ENCODE assay signal across 8 cellular contexts in genomic region chr2:234496442-234496834, GRCh38. TPM values are rescaled to one million over a fixed set of nuclear protein-coding genes. Genes with fewer than 3 reads are reported as not detected.
A peak's percentile ranks its signal among the peaks of the same experiment; 100 is the strongest.
DNase-seq lines count a peak whose midpoint lies in the region; ATAC-seq and TF ChIP-seq lines count a peak whose summit lies in the region.

No MANE protein-coding gene starts in this region.

- 0 out of 2 replicates have a peak, but pooled peaks cover 3% of the 10 kb centered on the region for H3K9me1 ChIP-seq in IMR-90 (ENCODE audit: insufficient read depth, low read length)

- H3K9me3 ChIP-seq in IMR-90 (ENCODE audit: control insufficient read depth, insufficient read depth, low read length) (no peaks in the 10 kb centered on the region), endodermal cell (ENCODE audit: control insufficient read depth, low read length) (no peaks in the 10 kb centered on the region), muscle layer of duodenum (ENCODE audit: control insufficient read depth in 1 of 2, low read length in 2 of 2) (no peaks in the 10 kb centered on the region)

- peaks cover 5% of the 10 kb centered on the region for H3K4me1 ChIP-seq in IMR-90 (ENCODE audit: control insufficient read depth, insufficient read depth, low read length)
- no peaks in the 10 kb centered on the region for H3K4me1 ChIP-seq in endodermal cell (ENCODE audit: control insufficient read depth, insufficient read depth, low read length)
- H3K4me1 ChIP-seq in muscle layer of duodenum (ENCODE audit: control insufficient read depth in 1 of 2, insufficient read depth in 2 of 2, low read length in 2 of 2): peaks cover 0 to 13% of the 10 kb centered on the region in 2 donors

- peak overlapping the region; percentile 78 for H3K4ac ChIP-seq in IMR-90 (ENCODE audit: low read depth, low read length)

- H3K4me3 Mint-ChIP-seq in activated CD4-positive, alpha-beta T cell treated with anti-CD3 and anti-CD28 coated beads for 36 hours: peak overlapping the region; percentile 96
- H3K4me3 Mint-ChIP-seq in endodermal cell: peak overlapping the region; percentile 69

- peak overlapping the region; percentile 66; the same call in 1 of the 2 replicates for H2AK5ac ChIP-seq in IMR-90 (ENCODE audit: low read depth, low read length)

- POLR2A ChIA-PET in IMR-90 (lab: Charles Lee; ENCODE audit: unreplicated experiment): interaction anchor here (0.8 kb wide), 1 partner anchor 207 kb away, joined by 3 read pairs; no protein-coding TSS in a partner anchor
- POLR2A ChIA-PET in activated CD4-positive, alpha-beta T cell treated with anti-CD3 and anti-CD28 coated beads for 36 hours (lab: Charles Lee): interaction anchor here (0.9 to 2.5 kb wide), 5 partner anchors 32 to 187 kb away, joined by 3 to 12 read pairs (median 3); no protein-coding TSS in a partner anchor

- no peak overlapping the region; the same call in 1 of the 2 replicates for H3K56ac ChIP-seq in IMR-90 (ENCODE audit: extremely low read depth, insufficient read depth, low read length)

- H3K4me3 ChIP-seq in IMR-90 (ENCODE audit: insufficient read depth, low read depth, low read length) (peak overlapping the region; percentile 84), endodermal cell (ENCODE audit: low read length) (peak overlapping the region; percentile 90), muscle layer of duodenum (ENCODE audit: low read depth in 1 of 2, low read length in 2 of 2) (peak overlapping the region; percentile 67 to 75)

- peak; percentile 14; the same call in 1 of the 2 replicates for TF ChIP-seq RAD21 in IMR-90 (IDR thresholded peaks at IDR 0.05; ENCODE audit: low read length)

- H4K8ac ChIP-seq in IMR-90 (ENCODE audit: low read depth in 2 of 2, low read length in 2 of 2): peak overlapping the region in 1 of 2 experiments; percentile 75; a peak in 2 of 4 replicates

- ATAC-seq in GM21529 (IDR thresholded peaks at IDR 0.05; ENCODE audit: unreplicated experiment) (peak; percentile 53), IMR-90 (ENCODE audit: low read depth) (peak; percentile 40)
- peak; percentile 34 for ATAC-seq in activated CD4-positive, alpha-beta T cell treated with anti-CD3 and anti-CD28 coated beads for 36 hours

- H3K9ac ChIP-seq in IMR-90 (ENCODE audit: low read depth, low read length) (peak overlapping the region; percentile 77), endodermal cell (ENCODE audit: extremely low read depth, low read length, poor library complexity, severe bottlenecking) (peak overlapping the region; percentile 47)

- TF ChIP-seq POLR2A in IMR-90 (IDR thresholded peaks at IDR 0.05; ENCODE audit: low read depth, low read length): no peak; the same call in 1 of the 2 replicates

- dilution Hi-C loops in IMR-90 (cut with HindIII; ENCODE audit: low sequenced_read_pairs, unreplicated experiment): no loop called here

- no peaks in the 10 kb centered on the region for H3K27me3 ChIP-seq in IMR-90 (ENCODE audit: control insufficient read depth, insufficient read depth, low read length)
- peaks cover 8% of the 10 kb centered on the region for H3K27me3 ChIP-seq in endodermal cell (ENCODE audit: control insufficient read depth, insufficient read depth, low read length, poor library complexity, severe bottlenecking)
- H3K27me3 ChIP-seq in muscle layer of duodenum (ENCODE audit: low read depth, low read length): peaks cover 4% of the 10 kb centered on the region

- BruUV-seq in IMR-90 (replicated peaks; lab: Mats Ljungman, UMichigan): no TSS peak

- H2BK15ac ChIP-seq in IMR-90 (ENCODE audit: low read depth, low read length): peak overlapping the region; percentile 72; the same call in 1 of the 3 replicates

- peak overlapping the region; percentile 98 for H3K27ac Mint-ChIP-seq in activated CD4-positive, alpha-beta T cell treated with anti-CD3 and anti-CD28 coated beads for 36 hours
- H3K27ac Mint-ChIP-seq in endodermal cell: peak overlapping the region; percentile 23

- CTCF ChIA-PET in IMR-90 (lab: Yijun Ruan, JAX): interaction anchor here (0.6 to 2.1 kb wide), 2 partner anchors 361 to 586 kb away, joined by 3 to 5 read pairs; no protein-coding TSS in a partner anchor
- CTCF ChIA-PET in activated CD4-positive, alpha-beta T cell treated with anti-CD3 and anti-CD28 coated beads for 36 hours (lab: Charles Lee): interaction anchor here (0.6 to 1.8 kb wide), 6 partner anchors 13 to 211 kb away, joined by 3 to 13 read pairs (median 4); no protein-coding TSS in a partner anchor

- H3K27me3 Mint-ChIP-seq in activated CD4-positive, alpha-beta T cell treated with anti-CD3 and anti-CD28 coated beads for 36 hours: no peaks in the 10 kb centered on the region
- peaks cover 29% of the 10 kb centered on the region for H3K27me3 Mint-ChIP-seq in endodermal cell (ENCODE audit: insufficient read depth)

- peaks cover 41% of the 10 kb centered on the region for H3K4me1 Mint-ChIP-seq in activated CD4-positive, alpha-beta T cell treated with anti-CD3 and anti-CD28 coated beads for 36 hours
- peaks cover 20% of the 10 kb centered on the region for H3K4me1 Mint-ChIP-seq in endodermal cell

- H2BK5ac ChIP-seq in IMR-90 (ENCODE audit: low read depth, low read length, poor library complexity, severe bottlenecking): peak overlapping the region; percentile 40

- H3K36me3 Mint-ChIP-seq in activated CD4-positive, alpha-beta T cell treated with anti-CD3 and anti-CD28 coated beads for 36 hours (ENCODE audit: low read depth): peaks cover 28% of the 10 kb centered on the region
- no peaks in the 10 kb centered on the region for H3K36me3 Mint-ChIP-seq in endodermal cell (ENCODE audit: low read depth)

- TF ChIP-seq CTCF in IMR-90 (conservative IDR thresholded peaks at IDR 0.05; ENCODE audit: low read depth, low read length) (no peak), endodermal cell (conservative IDR thresholded peaks at IDR 0.05) (no peak)

- intact Hi-C loops in IMR-90 (cut with micrococcal nuclease): loop anchor here (1.0 to 10.0 kb wide), 3 partner anchors 132 to 361 kb away; no protein-coding TSS in a partner anchor
- intact Hi-C loops in activated CD4-positive, alpha-beta T cell treated with anti-CD3 and anti-CD28 coated beads for 36 hours (cut with DNase I, micrococcal nuclease): loop anchor here in 1 of 2 experiments (1.0 to 5.0 kb wide), 4 partner anchors 72 to 642 kb away; partner anchors contain the start of gene HJURP

- H3K14ac ChIP-seq in IMR-90 (replicated peaks; ENCODE audit: low read depth, low read length): peak overlapping the region; percentile 84

- H4K5ac ChIP-seq in IMR-90 (ENCODE audit: low read depth, low read length): peak overlapping the region; percentile 9

- no peaks in the 10 kb centered on the region for H3K36me3 ChIP-seq in IMR-90 (ENCODE audit: control insufficient read depth, insufficient read depth, low read length)
- H3K36me3 ChIP-seq in endodermal cell (ENCODE audit: control insufficient read depth, insufficient read depth, low read length): no peaks in the 10 kb centered on the region
- H3K36me3 ChIP-seq in muscle layer of duodenum (ENCODE audit: control insufficient read depth in 1 of 2, insufficient read depth in 2 of 2, low read length in 2 of 2): no peaks in the 10 kb centered on the region

- in situ Hi-C loops in IMR-90 (cut with MboI; ENCODE audit: low sequenced_read_pairs): loop anchor here (10.0 kb wide), 1 partner anchor 212 kb away; no protein-coding TSS in a partner anchor

- H2AFZ ChIP-seq in IMR-90 (replicated peaks; ENCODE audit: low read length, poor library complexity): peak overlapping the region; percentile 82

- 0 out of 2 replicates have a peak overlapping the region, but pooled peaks have one; percentile 34 for H2BK20ac ChIP-seq in IMR-90 (ENCODE audit: low read depth, low read length)

- H3K27ac ChIP-seq in IMR-90 (ENCODE audit: insufficient read depth, low read length) (peak overlapping the region; percentile 42), endodermal cell (ENCODE audit: low read depth, low read length) (peak overlapping the region; percentile 80), muscle layer of duodenum (ENCODE audit: low read length) (peak overlapping the region; percentile 52)

- H3K23ac ChIP-seq in IMR-90 (ENCODE audit: low read depth, low read length): peak overlapping the region; percentile 88

- peaks cover 5% of the 10 kb centered on the region; the same call in 1 of the 2 replicates for H4K20me1 ChIP-seq in IMR-90 (ENCODE audit: insufficient read depth, low read length)

- peak overlapping the region; percentile 56 for H2BK120ac ChIP-seq in IMR-90 (ENCODE audit: low read depth, low read length)

- peak overlapping the region; percentile 8; the same call in 1 of the 2 replicates for H3K18ac ChIP-seq in IMR-90 (ENCODE audit: low read depth, low read length)

- H3K9me3 Mint-ChIP-seq in activated CD4-positive, alpha-beta T cell treated with anti-CD3 and anti-CD28 coated beads for 36 hours (ENCODE audit: low read depth): no peaks in the 10 kb centered on the region
- no peaks in the 10 kb centered on the region for H3K9me3 Mint-ChIP-seq in endodermal cell

- peak; percentile 38 for DNase-seq in DMS79 treated with DMSO at 0.1 percent for 48 hours (lab: John Stamatoyannopoulos, UW)
- DNase-seq in IMR-90: no peak
- DNase-seq in activated CD4-positive, alpha-beta T cell treated with anti-CD3 and anti-CD28 coated beads for 36 hours: peak; percentile 63
- DNase-seq in endodermal cell: peak; percentile 67
- no peak for DNase-seq in NCI-H446 treated with DMSO at 0.1 percent for 48 hours (lab: John Stamatoyannopoulos, UW)
- no peak for DNase-seq in NCI-H1048 (lab: John Stamatoyannopoulos, UW)

- peak overlapping the region; percentile 90 for H2AK9ac ChIP-seq in IMR-90 (replicated peaks; ENCODE audit: low read depth, low read length, poor library complexity)

- peak overlapping the region; percentile 70 for H4K91ac ChIP-seq in IMR-90 (ENCODE audit: insufficient read depth, low read depth, low read length)

- peak overlapping the region; percentile 82 for H3K4me2 ChIP-seq in IMR-90 (ENCODE audit: low read depth, low read length)

- WGBS in IMR-90 (ENCODE audit: extremely low coverage in 2 of 2, insufficient read length in 1 of 2), 2 experiments: 0% methylated on average over 38 of the region's 57 CpGs; no CpG with 5 or more reads in 1 of the 2 experiments
- WGBS in endodermal cell (ENCODE audit: insufficient coverage in 1 of 2, insufficient read length in 1 of 2), 2 experiments: 0% methylated on average over 11 to 57 of the region's 57 CpGs

- H3K79me1 ChIP-seq in IMR-90 (ENCODE audit: low read depth in 1 of 2, low read length in 2 of 2): peaks cover 21 to 44% of the 10 kb centered on the region in 2 experiments

TF ChIP-seq in IMR-90, 13 proteins besides CTCF, POLR2A, EP300 and RAD21:
- TF ChIP-seq MXI1 (IDR thresholded peaks at IDR 0.05; ENCODE audit: borderline replicate concordance, low read depth, low read length) (0 out of 2 replicates have a peak, but pooled peaks have one; percentile 3), RFX5 (IDR thresholded peaks at IDR 0.05; ENCODE audit: low read depth, low read length) (no peak)

RNA-seq across cellular contexts. Expression of gene ARL4C, which starts 0.4 kb away (rescaled TPM):
- 7.7 and 12.5 TPM in 2 replicates for total RNA-seq in IMR-90 (2012; rRNA removed)
- 8.2 and 8.7 TPM in 2 replicates for polyA plus RNA-seq in IMR-90 (2012; rRNA removed)
- polyA plus RNA-seq in IMR-90 (2012; cell fraction: cytosol; rRNA removed): 4.8 and 7.4 TPM in 2 replicates
- polyA plus RNA-seq in IMR-90 (2012; cell fraction: nucleus; rRNA removed; ENCODE audit: low replicate concordance): 6.5 and 6.7 TPM in 2 replicates
- 10 to 100 TPM; 27.2 to 32.8 TPM for total RNA-seq in activated CD4-positive, alpha-beta T cell treated with anti-CD3 and anti-CD28 coated beads for 36 hours
- 10 to 100 TPM in 1 of 2 donors, 1 to 10 TPM in 1; 9.3 to 21.7 TPM for total RNA-seq in endodermal cell
- polyA plus RNA-seq in endodermal cell (2013, experiment 1 of 2): 74.9 TPM
- 65.4 TPM for polyA plus RNA-seq in endodermal cell (2013, experiment 2 of 2)

Comparison
In these comparisons a context has a peak if more than half of its experiments do, and no peak if none do; other contexts are left out.
1. DNase-seq: peak in DMS79 treated with DMSO at 0.1 percent for 48 hours (single experiment), activated CD4-positive, alpha-beta T cell treated with anti-CD3 and anti-CD28 coated beads for 36 hours (single experiment) and endodermal cell (single experiment); none in IMR-90 (single experiment), NCI-H446 treated with DMSO at 0.1 percent for 48 hours (single experiment) and NCI-H1048 (single experiment).
2. Peak in every context shown above with its lines, with median percentiles within 50 percentile points of each other: ATAC-seq, H3K27ac ChIP-seq and H3K4me3 ChIP-seq.